8 cellular contexts compared by ENCODE assay signal in the genomic region with DNA sequence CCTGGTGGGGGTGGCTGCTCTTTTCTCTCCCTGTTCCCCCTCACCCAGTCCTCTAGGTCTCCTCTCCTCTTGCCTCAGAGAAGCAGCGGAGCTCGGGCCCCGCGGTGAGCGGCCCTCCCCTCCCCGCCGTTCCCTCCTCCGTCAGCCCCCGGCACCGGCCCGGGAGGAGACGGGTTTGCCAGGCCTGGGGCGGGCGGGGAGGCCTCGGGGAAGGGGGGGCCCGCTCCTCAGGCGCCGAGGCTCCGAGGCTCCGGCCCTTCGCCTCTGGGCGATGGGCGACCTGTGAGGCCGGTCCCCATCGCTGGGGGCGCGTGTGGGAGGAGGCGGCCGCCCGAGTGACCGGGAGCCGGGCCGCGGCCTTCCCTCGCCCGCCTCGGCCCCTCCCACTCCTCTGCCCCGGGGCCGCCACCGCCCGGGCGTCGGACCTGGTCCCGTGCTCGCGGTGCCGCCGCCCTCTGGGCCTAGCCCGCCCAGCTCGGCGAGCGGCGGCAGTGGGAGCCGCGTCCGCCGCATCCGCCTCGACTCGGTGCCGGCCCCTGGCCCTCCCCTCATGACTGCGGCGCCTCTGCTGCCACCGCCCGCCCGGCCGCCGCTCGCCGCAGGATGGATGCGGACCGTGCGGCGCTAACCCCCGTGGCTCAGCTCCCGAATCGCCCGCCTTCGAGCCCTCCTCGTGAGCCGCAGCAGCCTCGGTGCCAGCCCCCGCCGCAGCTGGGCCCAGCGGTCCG. TPM values are rescaled to one million over a fixed set of nuclear protein-coding genes. Genes with fewer than 3 reads are reported as not detected.
A peak's percentile ranks its signal among the peaks of the same experiment; 100 is the strongest.
DNase-seq lines count a peak whose midpoint lies in the region; ATAC-seq, FAIRE-seq and TF ChIP-seq lines count a peak whose summit lies in the region.

No MANE protein-coding gene starts in this region.

- 0 out of 2 replicates have a peak, but pooled peaks have one; percentile 19 for TF ChIP-seq POLR2A in A549 (IDR thresholded peaks at IDR 0.05; ENCODE audit: low read length)
- TF ChIP-seq POLR2A in GM12891 (IDR thresholded peaks at IDR 0.05; ENCODE audit: low read depth, low read length), result no peak; the same call in 1 of the 2 replicates
- TF ChIP-seq POLR2A in prostate gland (IDR thresholded peaks at IDR 0.05), result peak; percentile 48

- no peaks in the 10 kb centered on the region for H3K27me3 Mint-ChIP-seq in activated naive CD8-positive, alpha-beta T cell treated with anti-CD3 and anti-CD28 coated beads, Interleukin-2, amount 50 U/mL, for 24 hours

- H3K4me1 ChIP-seq in A549, result peaks cover 27% of the 10 kb centered on the region
- peaks cover 34% of the 10 kb centered on the region for H3K4me1 ChIP-seq in OCI-LY3 (ENCODE audit: low read length)
- peaks cover 11% of the 10 kb centered on the region for H3K4me1 ChIP-seq in prostate gland (replicated peaks)

- H3K4me1 Mint-ChIP-seq in activated naive CD8-positive, alpha-beta T cell treated with anti-CD3 and anti-CD28 coated beads, Interleukin-2, amount 50 U/mL, for 24 hours, result peaks cover 35% of the 10 kb centered on the region

- TF ChIP-seq RAD21 in A549 (conservative IDR thresholded peaks at IDR 0.05 in 1 of 2, IDR thresholded peaks at IDR 0.05 in 1 of 2), result no peak; a peak in 1 of 5 replicates

- H3K4me3 Mint-ChIP-seq in activated naive CD8-positive, alpha-beta T cell treated with anti-CD3 and anti-CD28 coated beads, Interleukin-2, amount 50 U/mL, for 24 hours, result peak overlapping the region; percentile 88

- WGBS in A549 (ENCODE audit: missing lambda C conversion rate), result 4% methylated on average over 6 of the region's 86 CpGs
- under 1% methylated on average over 81 of the region's 86 CpGs for WGBS in prostate gland

- FAIRE-seq in A549 (lab: Jason Lieb, UNC), result no peak
- FAIRE-seq in GM12891 (lab: Jason Lieb, UNC), result peak; percentile 74

- H3K9me3 ChIP-seq in A549 (no peaks in the 10 kb centered on the region), OCI-LY3 (ENCODE audit: insufficient read depth, low read length) (no peaks in the 10 kb centered on the region), prostate gland (no peaks in the 10 kb centered on the region)

- peaks cover 42% of the 10 kb centered on the region for H4K20me1 ChIP-seq in OCI-LY3 (ENCODE audit: insufficient read depth, low read length)

- peak in 1 of 2 experiments; percentile 66 for DNase-seq in A549 (ENCODE audit: low read depth in 1 of 2, low spot score in 1 of 2)
- DNase-seq in GM12891 (ENCODE audit: insufficient read length, low spot score), result no peak
- DNase-seq in activated naive CD8-positive, alpha-beta T cell treated with anti-CD3 and anti-CD28 coated beads, Interleukin-2, amount 50 U/mL, for 24 hours, result peak; percentile 34
- DNase-seq in left cardiac atrium, result peak; percentile 73
- peak; percentile 38 for DNase-seq in prostate gland (ENCODE audit: low spot score)
- no peak for DNase-seq in NCI-H2227 (lab: John Stamatoyannopoulos, UW; ENCODE audit: unreplicated experiment)

- H3K27me3 ChIP-seq in OCI-LY3 (ENCODE audit: low read depth, low read length), result no peaks in the 10 kb centered on the region
- no peaks in the 10 kb centered on the region for H3K27me3 ChIP-seq in prostate gland (replicated peaks; ENCODE audit: insufficient read depth)

- no peak for TF ChIP-seq EP300 in A549 (IDR thresholded peaks at IDR 0.05)

- H3K27ac Mint-ChIP-seq in activated naive CD8-positive, alpha-beta T cell treated with anti-CD3 and anti-CD28 coated beads, Interleukin-2, amount 50 U/mL, for 24 hours, result no peak overlapping the region

- TF ChIP-seq CTCF in A549 (IDR thresholded peaks at IDR 0.05) (no peak), OCI-LY3 (IDR thresholded peaks at IDR 0.05; ENCODE audit: low read depth, low read length) (peak; percentile 4; the same call in 1 of the 2 replicates), prostate gland (IDR thresholded peaks at IDR 0.05) (no peak)

- H3K79me2 ChIP-seq in OCI-LY3 (ENCODE audit: low read length), result peaks cover 54% of the 10 kb centered on the region

- H2AFZ ChIP-seq in OCI-LY3 (ENCODE audit: low read depth, low read length), result no peak overlapping the region

- H3K4me2 ChIP-seq in A549 (peak overlapping the region; percentile 86), OCI-LY3 (ENCODE audit: low read length) (peak overlapping the region; percentile 84)

- ATAC-seq in A549, result peak; percentile 52 to 61
- peak; percentile 19 for ATAC-seq in HG02870 (IDR thresholded peaks at IDR 0.05; ENCODE audit: unreplicated experiment)
- peak; percentile 4 for ATAC-seq in activated naive CD8-positive, alpha-beta T cell treated with anti-CD3 and anti-CD28 coated beads, Interleukin-2, amount 50 U/mL, for 24 hours
- ATAC-seq in left cardiac atrium, result peak; percentile 64 to 67

- H3K9ac ChIP-seq in OCI-LY3 (ENCODE audit: low read length), result peak overlapping the region; percentile 90

- H3K9me3 Mint-ChIP-seq in activated naive CD8-positive, alpha-beta T cell treated with anti-CD3 and anti-CD28 coated beads, Interleukin-2, amount 50 U/mL, for 24 hours, result no peaks in the 10 kb centered on the region

- intact Hi-C loops in left cardiac atrium (cut with DNase I) (loop anchor here in 1 of 2 donors (10.0 kb wide), 2 partner anchors 52 to 178 kb away; no protein-coding TSS in a partner anchor), prostate gland (cut with DNase I) (loop anchor here (2.0 to 5.0 kb wide), 4 partner anchors 59 to 196 kb away; a partner anchor contains a TSS)

- peak overlapping the region; percentile 94 to 97 for H3K27ac ChIP-seq in A549
- H3K27ac ChIP-seq in OCI-LY3 (ENCODE audit: low read length), result peak overlapping the region; percentile 74
- peak overlapping the region; percentile 99 for H3K27ac ChIP-seq in prostate gland

- H3K36me3 ChIP-seq in OCI-LY3 (replicated peaks; ENCODE audit: low read depth, low read length) (peaks cover 34% of the 10 kb centered on the region), prostate gland (no peaks in the 10 kb centered on the region)

- H3K36me3 Mint-ChIP-seq in activated naive CD8-positive, alpha-beta T cell treated with anti-CD3 and anti-CD28 coated beads, Interleukin-2, amount 50 U/mL, for 24 hours (ENCODE audit: low read depth), result peaks cover 35% of the 10 kb centered on the region

- POLR2A ChIA-PET in A549 (lab: Yijun Ruan, JAX), result interaction anchor here (0.9 to 6.2 kb wide), 5 partner anchors 106 to 197 kb away, joined by 3 to 77 read pairs (median 43); a partner anchor contains a TSS

- H3K4me3 ChIP-seq in A549 (peak overlapping the region; percentile 93), OCI-LY3 (ENCODE audit: low read length) (peak overlapping the region; percentile 90), prostate gland (peak overlapping the region; percentile 92 to 96)

- CTCF ChIA-PET in A549 (lab: Yijun Ruan, JAX), result interaction anchor here (0.5 to 6.3 kb wide), 14 partner anchors 10 to 364 kb away, joined by 3 to 292 read pairs (median 5); a partner anchor contains a TSS

TF ChIP-seq in A549, 52 proteins besides CTCF, POLR2A, EP300 and RAD21:
- TF ChIP-seq JUN (IDR thresholded peaks at IDR 0.05), result peak in 1 of 2 experiments; percentile 80; a peak in 4 of 5 replicates
- TF ChIP-seq, protein P1, sequence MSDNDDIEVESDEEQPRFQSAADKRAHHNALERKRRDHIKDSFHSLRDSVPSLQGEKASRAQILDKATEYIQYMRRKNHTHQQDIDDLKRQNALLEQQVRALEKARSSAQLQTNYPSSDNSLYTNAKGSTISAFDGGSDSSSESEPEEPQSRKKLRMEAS (IDR thresholded peaks at IDR 0.05), result peak; percentile 27
- TF ChIP-seq FOXS1 (CRISPR knock-in tag; IDR thresholded peaks at IDR 0.05), result no peak
- TF ChIP-seq MAZ (IDR thresholded peaks at IDR 0.05; ENCODE audit: borderline replicate concordance, low read depth, low read length), result no peak
- TF ChIP-seq, protein P2, sequence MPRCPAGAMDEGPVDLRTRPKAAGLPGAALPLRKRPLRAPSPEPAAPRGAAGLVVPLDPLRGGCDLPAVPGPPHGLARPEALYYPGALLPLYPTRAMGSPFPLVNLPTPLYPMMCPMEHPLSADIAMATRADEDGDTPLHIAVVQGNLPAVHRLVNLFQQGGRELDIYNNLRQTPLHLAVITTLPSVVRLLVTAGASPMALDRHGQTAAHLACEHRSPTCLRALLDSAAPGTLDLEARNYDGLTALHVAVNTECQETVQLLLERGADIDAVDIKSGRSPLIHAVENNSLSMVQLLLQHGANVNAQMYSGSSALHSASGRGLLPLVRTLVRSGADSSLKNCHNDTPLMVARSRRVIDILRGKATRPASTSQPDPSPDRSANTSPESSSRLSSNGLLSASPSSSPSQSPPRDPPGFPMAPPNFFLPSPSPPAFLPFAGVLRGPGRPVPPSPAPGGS (IDR thresholded peaks at IDR 0.05), result peak; percentile 61; the same call in 2 of the 3 replicates
- peak; percentile 83 for TF ChIP-seq PHF8 (IDR thresholded peaks at IDR 0.05; ENCODE audit: borderline replicate concordance, low read depth)
TF ChIP-seq in A549: peak in this region for 4.

TF ChIP-seq in GM12891, 5 proteins besides CTCF, POLR2A, EP300 and RAD21:
- peak; percentile 3; the same call in 1 of the 2 replicates for TF ChIP-seq POLR2AphosphoS5 (IDR thresholded peaks at IDR 0.05; ENCODE audit: low read depth, low read length)
- no peak for TF ChIP-seq PAX5 (IDR thresholded peaks at IDR 0.05; ENCODE audit: insufficient read depth, low read length, severe bottlenecking)
- TF ChIP-seq SPI1 (IDR thresholded peaks at IDR 0.05; ENCODE audit: low read depth, low read length), result no peak
- no peak for TF ChIP-seq TAF1 (IDR thresholded peaks at IDR 0.05; ENCODE audit: low read depth, low read length)
- TF ChIP-seq POU2F2 (IDR thresholded peaks at IDR 0.05; ENCODE audit: low read depth, low read length), result no peak

RNA-seq across cellular contexts. Expression of a gene that starts 0.5 kb away (rescaled TPM):
- 98.0 and 175 TPM in 2 replicates for polyA plus RNA-seq in A549 (2011; rRNA removed)
- 61.5 and 98.3 TPM in 2 replicates for polyA plus RNA-seq in A549 (2012; cell fraction: cytosol; rRNA removed)
- polyA plus RNA-seq in A549 (2012; cell fraction: nucleus; rRNA removed), result 114 and 124 TPM in 2 replicates
- polyA plus RNA-seq in A549 (2017; fragmentation: RNase III; extraction: RNeasy Plus Mini Kit Qiagen cat#74134 plus additional on column Dnase treatment), result 83.8 to 88.4 TPM (median 87.4 TPM) in 3 replicates
- polyA minus RNA-seq in A549 (2011; rRNA and poly(A)+ RNA removed), result 625 and 790 TPM in 2 replicates
- polyA plus RNA-seq in GM12891 (2012; ENCODE audit: low read depth, missing spikeins), result 73.0 TPM
- 100 to 1,000 TPM; 251 to 255 TPM for total RNA-seq in left cardiac atrium
- 100 to 1,000 TPM in 1 of 2 donors, 10 to 100 TPM in 1; 82.7 to 223 TPM for total RNA-seq in prostate gland

Comparison
In these comparisons a context has a peak if more than half of its experiments do, and no peak if none do; other contexts are left out.
1. ATAC-seq: peak in every context shown above with its lines; median percentile 66 in left cardiac atrium; 56 in A549; 19 in HG02870; 4 in activated naive CD8-positive, alpha-beta T cell treated with anti-CD3 and anti-CD28 coated beads, Interleukin-2, amount 50 U/mL, for 24 hours.
2. DNase-seq: peak in activated naive CD8-positive, alpha-beta T cell treated with anti-CD3 and anti-CD28 coated beads, Interleukin-2, amount 50 U/mL, for 24 hours (single experiment), left cardiac atrium (single experiment) and prostate gland (single experiment); none in GM12891 (single experiment) and NCI-H2227 (single experiment).
3. Peak in every context shown above with its lines, with median percentiles within 50 percentile points of each other: H3K27ac ChIP-seq and H3K4me3 ChIP-seq.